In genomic region chr2:149763358-149763757, GRCh38 we compare ENCODE assay signal across 5 cellular contexts.
"Had no signal": no experiment of that assay in that cellular context is flagged by ENCODE, and none has a peak within 500 bp of the region (broad histone marks: within the 10 kb centered on the region; RNA-seq: fewer than 3 reads in every experiment).

No MANE protein-coding gene starts in this region.

- FAIRE-seq: K562 had no signal

- H3K27ac ChIP-seq: HL-60 had no signal

- H3K27me3 Mint-ChIP-seq: IgD-negative memory B cell had no signal

- H3K4me1 Mint-ChIP-seq: IgD-negative memory B cell had no signal

- H3K27ac Mint-ChIP-seq: IgD-negative memory B cell had no signal

- DNase-seq: IMR-90, KBM-7 had no signal

- H3K4me3 ChIP-seq: K562 had no signal

- H3K36me3 Mint-ChIP-seq: IgD-negative memory B cell had no signal

- H3K4me3 Mint-ChIP-seq: IgD-negative memory B cell had no signal

- ATAC-seq: K562 had no signal
